2 cellular contexts compared by ENCODE assay signal in the genomic region with DNA sequence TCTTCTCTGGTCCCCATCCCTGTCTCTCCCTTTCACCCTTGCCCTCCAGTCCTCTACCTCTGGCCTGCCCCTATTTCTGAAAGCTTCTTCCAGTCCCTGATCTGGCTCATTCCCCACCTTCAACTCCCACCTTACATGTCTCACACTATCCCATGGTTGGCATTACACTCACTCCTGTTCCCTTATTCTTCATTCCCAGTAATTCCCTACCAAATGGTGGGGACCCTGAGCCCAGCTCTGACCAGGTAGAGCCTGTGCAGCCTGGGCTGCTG.
TF ChIP-seq lines count a peak whose summit lies in the region.

No MANE protein-coding gene starts in this region.

TF ChIP-seq in A549, 52 proteins besides CTCF, POLR2A, EP300 and RAD21 (continued from another document):
- TF ChIP-seq POLR2AphosphoS2 (conservative IDR thresholded peaks at IDR 0.05; ENCODE audit: low read length), result 0 out of 2 replicates have a peak, but pooled peaks have one; percentile 28

TF ChIP-seq in GM12878, 131 proteins besides CTCF, POLR2A, EP300 and RAD21 (continued from another document):
- TF ChIP-seq MLLT1 (IDR thresholded peaks at IDR 0.05) (0 out of 2 replicates have a peak, but pooled peaks have one; percentile 22), HDGF (IDR thresholded peaks at IDR 0.05) (peak; percentile 94), FOXK2 (IDR thresholded peaks at IDR 0.05) (no peak)
